12 cellular contexts compared by ENCODE assay signal in genomic region chr5:102771435-102771834, GRCh38. TPM values are rescaled to one million over a fixed set of nuclear protein-coding genes. Genes with fewer than 3 reads are reported as not detected.
DNase-seq lines count a peak whose midpoint lies in the region; ATAC-seq, FAIRE-seq and TF ChIP-seq lines count a peak whose summit lies in the region.
"Had no signal": no experiment of that assay in that cellular context is flagged by ENCODE, and none has a peak within 500 bp of the region (broad histone marks: within the 10 kb centered on the region; RNA-seq: fewer than 3 reads in every experiment).

No MANE protein-coding gene starts in this region.

- H3K27ac Mint-ChIP-seq in activated T-helper 1 cell treated with anti-CD3 and anti-CD28 coated beads, Interleukin-12 subunit alpha, Interleukin-12 subunit beta, Interleukin-2, Interleukin-4 antibody, amounts not matched to agents 30 ng/mL and 10 ng/mL and 1 ng/mL, durations not matched to agents 14 hours and 24 hours and 36 hours: peak overlapping the region; percentile 89

- H3K4me3 Mint-ChIP-seq in activated T-helper 1 cell treated with anti-CD3 and anti-CD28 coated beads, Interleukin-12 subunit alpha, Interleukin-12 subunit beta, Interleukin-2, Interleukin-4 antibody, amounts not matched to agents 30 ng/mL and 10 ng/mL and 1 ng/mL, durations not matched to agents 14 hours and 24 hours and 36 hours: peak overlapping the region; percentile 73

- no peak for ATAC-seq in HepG2
- ATAC-seq in lower lobe of right lung: peak; percentile 27 to 65

- H3K4me1 ChIP-seq in liver (ENCODE audit: control insufficient read depth in 4 of 4, insufficient read depth in 4 of 4, low read length in 3 of 4) (peaks cover 0 to 4% (median 0%) of the 10 kb centered on the region in 4 donors), HepG2 (ENCODE audit: insufficient read depth, low read length) (peaks cover 17% of the 10 kb centered on the region; the same call in 1 of the 2 replicates), lower lobe of right lung (peaks cover 23% of the 10 kb centered on the region)

- POLR2A ChIA-PET in HepG2 (lab: Yijun Ruan, JAX): no interaction called here

- no TSS peak for BruUV-seq in HepG2 (replicated peaks; lab: Mats Ljungman, UMichigan)

- DNase-seq in HepG2 (ENCODE audit: low spot score) (no peak), lower lobe of right lung (no peak), D721Med (ENCODE audit: insufficient read length, low spot score) (no peak), ecto neural progenitor cell (ENCODE audit: low spot score) (no peak), mucosa of gallbladder (ENCODE audit: low spot score) (no peak)
- DNase-seq in activated T-helper 1 cell treated with anti-CD3 and anti-CD28 coated beads, Interleukin-12 subunit alpha, Interleukin-12 subunit beta, Interleukin-2, Interleukin-4 antibody, amounts not matched to agents 30 ng/mL and 10 ng/mL and 1 ng/mL, durations not matched to agents 14 hours and 24 hours and 36 hours (ENCODE audit: low spot score): no peak
- no peak for DNase-seq in stimulated activated naive CD4-positive, alpha-beta T cell treated with Interleukin-2 at 50 U/mL for 16 hours (lab: John Stamatoyannopoulos, UW)
- DNase-seq: erythroblast, NCI-H1436, NCI-H524, WERI-Rb-1 had no signal

- H3K27me3 ChIP-seq in liver (ENCODE audit: control insufficient read depth in 4 of 4, insufficient read depth in 4 of 4, low read length in 3 of 4) (peaks cover 0 to 5% (median 0%) of the 10 kb centered on the region in 4 donors), HepG2 (ENCODE audit: control insufficient read depth in 1 of 2, insufficient read depth in 2 of 2, low read length in 2 of 2) (no peaks in the 10 kb centered on the region; a peak in 1 of 5 replicates), lower lobe of right lung (ENCODE audit: low read depth) (no peaks in the 10 kb centered on the region)

- peaks cover 30% of the 10 kb centered on the region for H3K4me1 Mint-ChIP-seq in activated T-helper 1 cell treated with anti-CD3 and anti-CD28 coated beads, Interleukin-12 subunit alpha, Interleukin-12 subunit beta, Interleukin-2, Interleukin-4 antibody, amounts not matched to agents 30 ng/mL and 10 ng/mL and 1 ng/mL, durations not matched to agents 14 hours and 24 hours and 36 hours (ENCODE audit: low read depth)

- CTCF ChIA-PET in HepG2 (lab: Yijun Ruan, JAX; ENCODE audit: low intra/inter-chr PET ratio, low total read pairs): no interaction called here

- no peak for TF ChIP-seq RAD21 in liver (IDR thresholded peaks at IDR 0.05)
- no peak for TF ChIP-seq RAD21 in HepG2 (CRISPR knock-in tag; IDR thresholded peaks at IDR 0.05)

- in situ Hi-C loops in HepG2 (cut with HindIII; ENCODE audit: extremely low pct_ligation_motif_present, low pct_unique_long_range_greater_than_20kb): no loop called here

- no peak overlapping the region for H2AFZ ChIP-seq in HepG2 (ENCODE audit: low read length)

- no peak for TF ChIP-seq POLR2A in HepG2 (IDR thresholded peaks at IDR 0.05; ENCODE audit: insufficient read depth in 1 of 2, low read depth in 2 of 2, low read length in 2 of 2)

- TF ChIP-seq CTCF in liver (IDR thresholded peaks at IDR 0.05; ENCODE audit: low read depth, low read length, missing input control) (no peak), HepG2 (CRISPR knock-in tag; IDR thresholded peaks at IDR 0.05) (no peak), lower lobe of right lung (IDR thresholded peaks at IDR 0.05) (no peak), D721Med (IDR thresholded peaks at IDR 0.05; ENCODE audit: insufficient read depth, missing control alignments) (no peak)

- H3K9ac ChIP-seq in liver (ENCODE audit: low read depth in 1 of 2, low read length in 2 of 2) (no peak overlapping the region), HepG2 (ENCODE audit: insufficient read depth, low read depth, low read length) (no peak overlapping the region)

- no peaks in the 10 kb centered on the region for H3K36me3 ChIP-seq in liver (ENCODE audit: control insufficient read depth in 4 of 4, insufficient read depth in 3 of 4, low read depth in 1 of 4, low read length in 3 of 4)
- no peaks in the 10 kb centered on the region for H3K36me3 ChIP-seq in HepG2 (replicated peaks in 1 of 2; ENCODE audit: control insufficient read depth in 1 of 2, insufficient read depth in 2 of 2, low read length in 2 of 2)
- no peaks in the 10 kb centered on the region for H3K36me3 ChIP-seq in lower lobe of right lung
- H3K36me3 ChIP-seq: WERI-Rb-1 had no signal

- H4K20me1 ChIP-seq in HepG2 (ENCODE audit: insufficient read depth, low read length): peaks cover 3% of the 10 kb centered on the region; the same call in 1 of the 2 replicates

- H3K4me3 ChIP-seq in liver (ENCODE audit: low read depth in 1 of 3, low read length in 3 of 3): no peak overlapping the region
- no peak overlapping the region for H3K4me3 ChIP-seq in HepG2 (replicated peaks in 1 of 3; ENCODE audit: insufficient read depth in 1 of 3, low read depth in 2 of 3, low read length in 3 of 3)
- no peak overlapping the region for H3K4me3 ChIP-seq in lower lobe of right lung

- no peaks in the 10 kb centered on the region for H3K9me3 ChIP-seq in liver (ENCODE audit: control insufficient read depth in 4 of 4, low read length in 3 of 4)
- no peaks in the 10 kb centered on the region for H3K9me3 ChIP-seq in HepG2 (ENCODE audit: low read length)
- H3K9me3 ChIP-seq in lower lobe of right lung: no peaks in the 10 kb centered on the region

- no peak overlapping the region for H3K4me2 ChIP-seq in HepG2 (ENCODE audit: low read depth, low read length)

- H3K79me2 ChIP-seq in HepG2 (ENCODE audit: insufficient read depth, low read length): no peaks in the 10 kb centered on the region

- peaks cover 14% of the 10 kb centered on the region for H3K9me3 Mint-ChIP-seq in activated T-helper 1 cell treated with anti-CD3 and anti-CD28 coated beads, Interleukin-12 subunit alpha, Interleukin-12 subunit beta, Interleukin-2, Interleukin-4 antibody, amounts not matched to agents 30 ng/mL and 10 ng/mL and 1 ng/mL, durations not matched to agents 14 hours and 24 hours and 36 hours

- FAIRE-seq in HepG2 (lab: Jason Lieb, UNC) (no peak), D721Med (lab: Jason Lieb, UNC) (no peak)

- TF ChIP-seq EP300 in HepG2 (IDR thresholded peaks at IDR 0.05; ENCODE audit: low read depth in 2 of 2, low read length in 2 of 2): no peak
- no peak for TF ChIP-seq EP300 in HepG2 (CRISPR knock-in tag; IDR thresholded peaks at IDR 0.05; ENCODE audit: borderline replicate concordance)

- H3K27me3 Mint-ChIP-seq in activated T-helper 1 cell treated with anti-CD3 and anti-CD28 coated beads, Interleukin-12 subunit alpha, Interleukin-12 subunit beta, Interleukin-2, Interleukin-4 antibody, amounts not matched to agents 30 ng/mL and 10 ng/mL and 1 ng/mL, durations not matched to agents 14 hours and 24 hours and 36 hours (ENCODE audit: insufficient read depth): no peaks in the 10 kb centered on the region

- peaks cover 16% of the 10 kb centered on the region for H3K36me3 Mint-ChIP-seq in activated T-helper 1 cell treated with anti-CD3 and anti-CD28 coated beads, Interleukin-12 subunit alpha, Interleukin-12 subunit beta, Interleukin-2, Interleukin-4 antibody, amounts not matched to agents 30 ng/mL and 10 ng/mL and 1 ng/mL, durations not matched to agents 14 hours and 24 hours and 36 hours (ENCODE audit: low read depth)

- no peak overlapping the region for H3K27ac ChIP-seq in liver (ENCODE audit: low read depth in 1 of 2, low read length in 2 of 2)
- no peak overlapping the region for H3K27ac ChIP-seq in HepG2 (ENCODE audit: extremely low read length, insufficient read depth, low read length)
- H3K27ac ChIP-seq in lower lobe of right lung: peak overlapping the region; percentile 31
- H3K27ac ChIP-seq: WERI-Rb-1 had no signal

- intact Hi-C loops in HepG2 (cut with micrococcal nuclease; ENCODE audit: unreplicated experiment): no loop called here
- intact Hi-C loops in activated T-helper 1 cell treated with anti-CD3 and anti-CD28 coated beads, Interleukin-12 subunit alpha, Interleukin-12 subunit beta, Interleukin-2, Interleukin-4 antibody, amounts not matched to agents 30 ng/mL and 10 ng/mL and 1 ng/mL, durations not matched to agents 14 hours and 24 hours and 36 hours (cut with micrococcal nuclease): loop anchor here (1.0 to 10.0 kb wide), 2 partner anchors 8 to 573 kb away; no protein-coding TSS in a partner anchor
- intact Hi-C loops in lower lobe of right lung (cut with DNase I): no loop called here

TF ChIP-seq in liver, 16 proteins besides CTCF, POLR2A, EP300 and RAD21 (continues in another document):
- TF ChIP-seq YY1 (IDR thresholded peaks at IDR 0.05) (no peak), JUND (IDR thresholded peaks at IDR 0.05) (no peak)

TF ChIP-seq in HepG2, 621 proteins besides CTCF, POLR2A, EP300 and RAD21 (continues in another document):
- TF ChIP-seq DPF2 (CRISPR knock-in tag; IDR thresholded peaks at IDR 0.05; ENCODE audit: borderline replicate concordance, low read depth): no peak

RNA-seq across cellular contexts. Expression of gene PAM, which starts 16.3 kb away (rescaled TPM):
- 10 to 100 TPM; 15.2 to 27.5 TPM for total RNA-seq in liver
- polyA plus RNA-seq in liver: 10 to 100 TPM in 1 of 2 donors, 1 to 10 TPM in 1; 8.2 to 12.2 TPM
- total RNA-seq in HepG2 (2016; rRNA removed; fragmentation: Illumina TruSeq; extraction: Trizol): 14.5 and 20.2 TPM in 2 replicates
- total RNA-seq in HepG2 (2016; cell fraction: cytosol; rRNA removed; fragmentation: Illumina TruSeq; extraction: Trizol; ENCODE audit: low read depth): 2.9 and 4.1 TPM in 2 replicates
- 15.9 and 21.2 TPM in 2 replicates for total RNA-seq in HepG2 (2016; cell fraction: insoluble cytoplasmic fraction; rRNA removed; fragmentation: Illumina TruSeq; extraction: Trizol)
- total RNA-seq in HepG2 (2016; cell fraction: membrane; rRNA removed; fragmentation: Illumina TruSeq; extraction: Trizol): 11.0 and 12.0 TPM in 2 replicates
- 26.2 and 31.9 TPM in 2 replicates for total RNA-seq in HepG2 (2016; cell fraction: nucleus; rRNA removed; fragmentation: Illumina TruSeq; extraction: Trizol)
- 65.9 and 79.1 TPM in 2 replicates for polyA plus RNA-seq in HepG2 (2011; rRNA removed)
- 32.9 and 50.9 TPM in 2 replicates for polyA plus RNA-seq in HepG2 (2011; cell fraction: cytosol; rRNA removed)
- 21.8 and 24.3 TPM in 2 replicates for polyA plus RNA-seq in HepG2 (2011; cell fraction: nucleus; rRNA removed)
- 45.1 and 59.9 TPM in 2 replicates for polyA plus RNA-seq in HepG2 (2012)
- 2.9 TPM in 2 replicates for polyA plus RNA-seq in HepG2 (2016; cell fraction: cytosol; fragmentation: Illumina TruSeq; extraction: Trizol; ENCODE audit: low read depth)
- polyA plus RNA-seq in HepG2 (2016; cell fraction: insoluble cytoplasmic fraction; fragmentation: Illumina TruSeq; extraction: Trizol; ENCODE audit: low read depth): 13.7 and 15.8 TPM in 2 replicates
- 7.8 and 9.1 TPM in 2 replicates for polyA plus RNA-seq in HepG2 (2016; cell fraction: membrane; fragmentation: Illumina TruSeq; extraction: Trizol; ENCODE audit: low read depth)
- 28.2 and 31.3 TPM in 2 replicates for polyA plus RNA-seq in HepG2 (2016; cell fraction: nucleus; fragmentation: Illumina TruSeq; extraction: Trizol; ENCODE audit: insufficient read depth, low read depth)
- polyA minus RNA-seq in HepG2 (2011; rRNA and poly(A)+ RNA removed; ENCODE audit: low replicate concordance): 90.8 and 98.2 TPM in 2 replicates
- 38.8 and 52.7 TPM in 2 replicates for polyA minus RNA-seq in HepG2 (2011; cell fraction: cytosol; rRNA and poly(A)+ RNA removed)
- polyA minus RNA-seq in HepG2 (2011; cell fraction: nucleus; rRNA and poly(A)+ RNA removed): 80.4 and 84.7 TPM in 2 replicates
- 74.0 and 80.7 TPM in 2 replicates for total RNA-seq in activated T-helper 1 cell treated with anti-CD3 and anti-CD28 coated beads, Interleukin-12 subunit alpha, Interleukin-12 subunit beta, Interleukin-2, Interleukin-4 antibody, amounts not matched to agents 30 ng/mL and 10 ng/mL and 1 ng/mL, durations not matched to agents 14 hours and 24 hours and 36 hours
- total RNA-seq in lower lobe of right lung: 171 TPM
- total RNA-seq in mucosa of gallbladder: 99.3 TPM
